In the genomic region with DNA sequence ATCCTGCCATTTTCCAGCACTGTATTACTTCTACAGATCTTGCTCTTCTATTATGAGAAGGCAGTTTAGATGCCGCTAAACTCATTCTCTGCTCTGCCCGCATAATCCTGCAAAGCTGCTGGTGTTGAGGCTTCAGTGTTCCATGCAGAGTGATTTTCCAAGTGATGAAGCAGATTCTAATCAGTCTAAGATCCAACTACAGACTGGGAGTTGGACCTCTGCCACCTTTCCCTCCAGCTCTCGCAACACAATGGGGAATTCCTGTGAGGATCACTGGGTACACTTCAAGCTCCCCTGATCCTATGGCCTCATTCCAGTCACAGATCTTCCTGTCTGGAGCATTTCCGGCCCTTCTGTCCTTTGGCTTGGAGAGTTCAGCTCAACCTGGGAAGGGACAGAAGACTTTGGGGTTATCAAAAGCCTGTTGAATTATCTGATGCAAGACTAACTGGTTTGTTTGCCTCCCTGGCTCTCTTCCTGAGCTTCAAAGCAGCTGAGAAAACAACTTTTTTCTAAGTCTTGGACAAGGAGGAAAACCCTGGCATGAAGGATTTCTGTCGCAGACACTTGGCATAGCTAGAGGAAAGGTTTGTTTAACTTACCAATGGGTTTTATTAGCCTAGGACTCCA, we compare ENCODE assay signal across 8 cellular contexts.
DNase-seq lines count a peak whose midpoint lies in the region; ATAC-seq and TF ChIP-seq lines count a peak whose summit lies in the region.

No MANE protein-coding gene starts in this region.

- H3K4me3 ChIP-seq in LNCaP clone FGC (ENCODE audit: low read depth, low read length) (no peak overlapping the region), mucosa of descending colon (no peak overlapping the region)

- in situ Hi-C loops in ACHN (cut with HindIII; ENCODE audit: low pct_ligation_motif_present, low pct_unique_long_range_greater_than_20kb, low sequenced_read_pairs), result no loop called here

- peak; percentile 93 for DNase-seq in ACHN
- peak; percentile 99 for DNase-seq in LNCaP clone FGC (ENCODE audit: low read depth)
- peak in 1 of 3 donors; percentile 60 for DNase-seq in mucosa of descending colon
- DNase-seq in T-helper 1 cell, result no peak
- no peak for DNase-seq in hippocampal formation (lab: John Stamatoyannopoulos, UW)
- DNase-seq in activated CD4-positive, CD25-positive, alpha-beta regulatory T cell (lab: John Stamatoyannopoulos, UW), result no peak

- ATAC-seq in mucosa of descending colon (peak; percentile 90), GM18519 (IDR thresholded peaks at IDR 0.05; ENCODE audit: low FRiP score, unreplicated experiment) (no peak)

- H3K4me1 ChIP-seq in mucosa of descending colon (ENCODE audit: low read depth), result peaks cover 3% of the 10 kb centered on the region

- peak overlapping the region; percentile 75 for H3K27ac ChIP-seq in cingulate gyrus (ENCODE audit: low read depth, low read length)

- no peaks in the 10 kb centered on the region for H3K36me3 ChIP-seq in mucosa of descending colon (ENCODE audit: low read depth)

- peaks cover 6% of the 10 kb centered on the region for H3K9me3 ChIP-seq in mucosa of descending colon

- TF ChIP-seq CTCF in LNCaP clone FGC (IDR thresholded peaks at IDR 0.05; ENCODE audit: control insufficient read depth, extremely low read depth, insufficient read depth) (no peak), mucosa of descending colon (IDR thresholded peaks at IDR 0.05) (no peak)

- intact Hi-C loops in mucosa of descending colon (cut with DNase I, micrococcal nuclease), result no loop called here

Comparison
In these comparisons a context has a peak if more than half of its experiments do, and no peak if none do; other contexts are left out.
1. DNase-seq: peak in ACHN (single experiment) and LNCaP clone FGC (single experiment); none in T-helper 1 cell (0 of 5), hippocampal formation (0 of 2) and activated CD4-positive, CD25-positive, alpha-beta regulatory T cell (0 of 4).